Comparison of ENCODE assay signal across 11 cellular contexts in the genomic region with DNA sequence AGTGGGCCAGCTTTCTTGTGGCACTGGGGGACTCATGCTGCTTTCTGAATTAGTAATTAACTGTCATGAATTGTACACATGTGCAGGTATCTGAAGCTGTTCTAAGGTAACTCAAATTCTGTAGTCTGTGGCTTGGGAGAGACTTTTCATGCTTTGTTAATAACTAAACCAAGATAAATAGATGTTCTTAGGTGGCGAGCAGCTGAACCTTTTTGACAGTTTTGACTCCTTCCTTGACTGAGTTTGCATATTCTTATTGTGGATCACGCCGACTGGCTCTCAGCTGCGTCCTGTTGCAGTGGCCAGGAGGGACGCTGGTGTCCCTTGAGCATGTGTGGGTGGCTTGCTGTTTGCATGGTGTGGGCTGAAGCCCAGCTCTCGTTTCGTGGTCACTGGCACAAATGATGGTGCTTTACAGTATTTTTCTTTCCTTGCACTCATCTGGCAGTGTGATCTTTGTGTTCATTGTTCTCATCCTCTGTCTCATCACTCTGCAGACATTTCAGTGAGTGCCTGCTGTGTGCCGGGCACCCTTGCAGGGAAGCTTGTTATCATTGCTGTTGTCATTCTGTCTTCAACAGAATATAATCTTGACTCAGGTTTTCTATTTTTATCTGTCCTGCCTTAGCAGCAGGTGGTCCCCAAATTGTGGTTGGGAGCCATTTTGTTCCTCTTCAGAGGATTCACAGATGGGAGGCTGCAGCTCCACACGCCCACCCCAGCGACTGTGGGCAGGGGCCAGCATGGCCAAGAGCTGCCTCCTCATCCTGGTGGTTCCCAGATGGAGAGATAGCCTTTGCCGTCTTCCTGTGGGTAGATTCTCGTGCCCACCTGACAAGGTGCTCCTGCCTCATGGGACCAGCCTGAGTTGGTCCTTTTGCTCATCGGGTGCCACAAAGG. TPM values are rescaled to one million over a fixed set of nuclear protein-coding genes. Genes with fewer than 3 reads are reported as not detected.
A peak's percentile ranks its signal among the peaks of the same experiment; 100 is the strongest.
DNase-seq lines count a peak whose midpoint lies in the region; ATAC-seq and TF ChIP-seq lines count a peak whose summit lies in the region.
"Had no signal": no experiment of that assay in that cellular context is flagged by ENCODE, and none has a peak within 500 bp of the region (broad histone marks: within the 10 kb centered on the region; RNA-seq: fewer than 3 reads in every experiment).

No MANE protein-coding gene starts in this region.

- H2BK120ac ChIP-seq in neuronal stem cell (ENCODE audit: low read depth, low read length) = no peak overlapping the region

- no peak overlapping the region for H3K14ac ChIP-seq in neuronal stem cell (ENCODE audit: low read length)

- H3K9me3 Mint-ChIP-seq in neural progenitor cell = peaks cover 10% of the 10 kb centered on the region
- H3K9me3 Mint-ChIP-seq: activated T-helper 17 cell treated with anti-CD3 and anti-CD28 coated beads, Interleukin-2, amount 50 U/mL, for 72 hours had no signal

- peaks cover 2% of the 10 kb centered on the region for H3K27me3 Mint-ChIP-seq in neural progenitor cell (ENCODE audit: insufficient read depth, low read depth)
- H3K27me3 Mint-ChIP-seq: activated T-helper 17 cell treated with anti-CD3 and anti-CD28 coated beads, Interleukin-2, amount 50 U/mL, for 72 hours had no signal

- H3K9ac ChIP-seq in neuronal stem cell (ENCODE audit: low read depth, low read length, poor library complexity) = no peak overlapping the region
- no peak overlapping the region for H3K9ac ChIP-seq in neural progenitor cell

- H4K8ac ChIP-seq in neuronal stem cell (ENCODE audit: low read depth, low read length) = no peak overlapping the region

- H3K27me3 ChIP-seq in neuronal stem cell (ENCODE audit: control insufficient read depth in 3 of 3, insufficient read depth in 3 of 3, low read depth in 1 of 3, low read length in 3 of 3) (no peaks in the 10 kb centered on the region), neural progenitor cell (no peaks in the 10 kb centered on the region), vagina (no peaks in the 10 kb centered on the region)

- TF ChIP-seq CTCF in neural progenitor cell (IDR thresholded peaks at IDR 0.05) = no peak
- TF ChIP-seq CTCF in vagina (IDR thresholded peaks at IDR 0.05) = no peak

- H3K4ac ChIP-seq in neuronal stem cell (ENCODE audit: low read length) = no peak overlapping the region

- ATAC-seq in GM18520 (IDR thresholded peaks at IDR 0.05; ENCODE audit: unreplicated experiment) (peak; percentile 32), GM21526 (IDR thresholded peaks at IDR 0.05; ENCODE audit: low FRiP score, unreplicated experiment) (peak; percentile 29), HG03280 (IDR thresholded peaks at IDR 0.05; ENCODE audit: unreplicated experiment) (peak; percentile 26)
- ATAC-seq: activated T-helper 17 cell treated with anti-CD3 and anti-CD28 coated beads, Interleukin-2, amount 50 U/mL, for 72 hours had no signal

- intact Hi-C loops in vagina (cut with DNase I) = no loop called here

- H4K91ac ChIP-seq in neuronal stem cell (ENCODE audit: low read depth, low read length, poor library complexity) = no peak overlapping the region

- H2AK5ac ChIP-seq in neuronal stem cell (ENCODE audit: low read depth, low read length) = no peak overlapping the region

- H3K36me3 Mint-ChIP-seq in neural progenitor cell = no peaks in the 10 kb centered on the region

- H3F3A ChIP-seq in neural progenitor cell (ENCODE audit: low read depth) = no peaks in the 10 kb centered on the region

- no peak overlapping the region for H2BK12ac ChIP-seq in neuronal stem cell (ENCODE audit: low read length)

- TF ChIP-seq POLR2A in vagina (IDR thresholded peaks at IDR 0.05) = no peak

- H3K27ac Mint-ChIP-seq in neural progenitor cell = no peak overlapping the region
- H3K27ac Mint-ChIP-seq: activated T-helper 17 cell treated with anti-CD3 and anti-CD28 coated beads, Interleukin-2, amount 50 U/mL, for 72 hours had no signal

- WGBS in neuronal stem cell (ENCODE audit: extremely low coverage in 2 of 2, insufficient read length in 2 of 2, insufficient replicate concordance in 1 of 2), 2 donors = no CpG with 5 or more reads among the region's 13 CpGs

- H3K36me3 ChIP-seq in neuronal stem cell (replicated peaks in 1 of 2; ENCODE audit: control insufficient read depth in 2 of 2, insufficient read depth in 2 of 2, low read length in 2 of 2) (no peaks in the 10 kb centered on the region), neural progenitor cell (no peaks in the 10 kb centered on the region), vagina (no peaks in the 10 kb centered on the region)

- H3K4me1 ChIP-seq in neuronal stem cell (ENCODE audit: control insufficient read depth in 2 of 2, insufficient read depth in 1 of 2, low read depth in 1 of 2, low read length in 2 of 2) (no peaks in the 10 kb centered on the region), neural progenitor cell (no peaks in the 10 kb centered on the region), vagina (peaks cover 33% of the 10 kb centered on the region)

- H4K20me1 ChIP-seq in neural progenitor cell (ENCODE audit: low read depth) = no peaks in the 10 kb centered on the region

- no peaks in the 10 kb centered on the region for H3K79me1 ChIP-seq in neuronal stem cell (ENCODE audit: low read depth, low read length)

- H3K27ac ChIP-seq in neuronal stem cell (replicated peaks; ENCODE audit: low read length) (no peak overlapping the region), neural progenitor cell (no peak overlapping the region), vagina (no peak overlapping the region)
- H3K27ac ChIP-seq: SK-N-MC had no signal

- peaks cover 0 to 21% of the 10 kb centered on the region in 2 donors for H3K9me3 ChIP-seq in neuronal stem cell (replicated peaks in 1 of 2; ENCODE audit: control insufficient read depth in 2 of 2, insufficient read depth in 1 of 2, low read depth in 1 of 2, low read length in 2 of 2)
- no peaks in the 10 kb centered on the region for H3K9me3 ChIP-seq in neural progenitor cell (ENCODE audit: low read depth)
- no peaks in the 10 kb centered on the region for H3K9me3 ChIP-seq in vagina

- peaks cover 7% of the 10 kb centered on the region for H3K4me1 Mint-ChIP-seq in neural progenitor cell
- H3K4me1 Mint-ChIP-seq: activated T-helper 17 cell treated with anti-CD3 and anti-CD28 coated beads, Interleukin-2, amount 50 U/mL, for 72 hours had no signal

- H3K4me2 ChIP-seq in neuronal stem cell (ENCODE audit: insufficient read depth, low read length, poor library complexity, severe bottlenecking) (no peak overlapping the region), neural progenitor cell (no peak overlapping the region)

- no peaks in the 10 kb centered on the region for H3K79me2 ChIP-seq in neural progenitor cell (ENCODE audit: low read depth)

- no peak overlapping the region for H3K4me3 ChIP-seq in neuronal stem cell (ENCODE audit: low read length in 2 of 2)
- no peak overlapping the region for H3K4me3 ChIP-seq in neural progenitor cell
- no peak overlapping the region for H3K4me3 ChIP-seq in vagina
- H3K4me3 ChIP-seq: SK-N-MC had no signal

- no peak overlapping the region for H2BK15ac ChIP-seq in neuronal stem cell (ENCODE audit: low read length)

- H3K18ac ChIP-seq in neuronal stem cell (ENCODE audit: low read length) = peak overlapping the region; percentile 16

- no peak overlapping the region for H3K23ac ChIP-seq in neuronal stem cell (ENCODE audit: low read depth, low read length, poor library complexity)

- no peak for DNase-seq in neuronal stem cell (ENCODE audit: low spot score)
- no peak for DNase-seq in NCI-H524 treated with DMSO at 0.1 percent for 48 hours (lab: John Stamatoyannopoulos, UW)
- no peak for DNase-seq in NCI-H2227 (lab: John Stamatoyannopoulos, UW; ENCODE audit: unreplicated experiment)
- no peak for DNase-seq in neural progenitor cell (ENCODE audit: low spot score)
- no peak for DNase-seq in vagina (ENCODE audit: extremely low spot score in 2 of 2)
- DNase-seq: NCI-H1694 treated with DMSO at 0.1 percent for 48 hours had no signal

- H2BK5ac ChIP-seq in neuronal stem cell (ENCODE audit: low read length) = no peak overlapping the region

- no peak overlapping the region for H3K4me3 Mint-ChIP-seq in neural progenitor cell
- H3K4me3 Mint-ChIP-seq: activated T-helper 17 cell treated with anti-CD3 and anti-CD28 coated beads, Interleukin-2, amount 50 U/mL, for 72 hours had no signal

- H2AFZ ChIP-seq in neuronal stem cell (ENCODE audit: low read length) (no peak overlapping the region), neural progenitor cell (replicated peaks) (no peak overlapping the region)

RNA-seq across cellular contexts. Expression of a gene that starts 39.6 kb away (rescaled TPM):
- polyA plus RNA-seq in neuronal stem cell (2013, experiment 1 of 2) = 44.1 TPM
- polyA plus RNA-seq in neuronal stem cell (2013, experiment 2 of 2) = 44.2 TPM
- total RNA-seq in neural progenitor cell (ENCODE audit: low replicate concordance) (40.0 and 51.3 TPM in 2 replicates), vagina (57.5 TPM)

RNA-seq across cellular contexts. Expression of a gene that starts 59.7 kb away (rescaled TPM):
- 0.42 TPM for polyA plus RNA-seq in neuronal stem cell (2013, experiment 1 of 2)
- polyA plus RNA-seq in neuronal stem cell (2013, experiment 2 of 2) = 0.48 TPM
- total RNA-seq in neural progenitor cell (ENCODE audit: low replicate concordance) = 0.11 and 0.53 TPM in 2 replicates
- total RNA-seq in vagina = 2.9 TPM
